ENCODE assay signal across 3 cellular contexts in genomic region chr2:39947294-39948015, GRCh38.
TF ChIP-seq lines count a peak whose summit lies in the region.

No MANE protein-coding gene starts in this region.

TF ChIP-seq in SK-N-SH, 30 proteins besides CTCF, POLR2A, EP300 and RAD21:
- peak; percentile 83 for TF ChIP-seq GATA2 (CRISPR knock-in tag; IDR thresholded peaks at IDR 0.05)
- no peak for TF ChIP-seq YY1 (IDR thresholded peaks at IDR 0.05; ENCODE audit: low read depth)
- TF ChIP-seq NFIC (IDR thresholded peaks at IDR 0.05; ENCODE audit: borderline replicate concordance) = no peak
- TF ChIP-seq, protein P1, sequence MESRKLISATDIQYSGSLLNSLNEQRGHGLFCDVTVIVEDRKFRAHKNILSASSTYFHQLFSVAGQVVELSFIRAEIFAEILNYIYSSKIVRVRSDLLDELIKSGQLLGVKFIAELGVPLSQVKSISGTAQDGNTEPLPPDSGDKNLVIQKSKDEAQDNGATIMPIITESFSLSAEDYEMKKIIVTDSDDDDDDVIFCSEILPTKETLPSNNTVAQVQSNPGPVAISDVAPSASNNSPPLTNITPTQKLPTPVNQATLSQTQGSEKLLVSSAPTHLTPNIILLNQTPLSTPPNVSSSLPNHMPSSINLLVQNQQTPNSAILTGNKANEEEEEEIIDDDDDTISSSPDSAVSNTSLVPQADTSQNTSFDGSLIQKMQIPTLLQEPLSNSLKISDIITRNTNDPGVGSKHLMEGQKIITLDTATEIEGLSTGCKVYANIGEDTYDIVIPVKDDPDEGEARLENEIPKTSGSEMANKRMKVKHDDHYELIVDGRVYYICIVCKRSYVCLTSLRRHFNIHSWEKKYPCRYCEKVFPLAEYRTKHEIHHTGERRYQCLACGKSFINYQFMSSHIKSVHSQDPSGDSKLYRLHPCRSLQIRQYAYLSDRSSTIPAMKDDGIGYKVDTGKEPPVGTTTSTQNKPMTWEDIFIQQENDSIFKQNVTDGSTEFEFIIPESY (IDR thresholded peaks at IDR 0.05; ENCODE audit: borderline replicate concordance, low read depth) = no peak
- no peak for TF ChIP-seq MXI1 (IDR thresholded peaks at IDR 0.05; ENCODE audit: low read depth, low read length)
- no peak for TF ChIP-seq MEF2A (IDR thresholded peaks at IDR 0.05; ENCODE audit: borderline replicate concordance, low read depth)
- TF ChIP-seq FOXJ3 (CRISPR knock-in tag; IDR thresholded peaks at IDR 0.05) = peak; percentile 26; the same call in 1 of the 2 replicates
- TF ChIP-seq, protein P2, sequence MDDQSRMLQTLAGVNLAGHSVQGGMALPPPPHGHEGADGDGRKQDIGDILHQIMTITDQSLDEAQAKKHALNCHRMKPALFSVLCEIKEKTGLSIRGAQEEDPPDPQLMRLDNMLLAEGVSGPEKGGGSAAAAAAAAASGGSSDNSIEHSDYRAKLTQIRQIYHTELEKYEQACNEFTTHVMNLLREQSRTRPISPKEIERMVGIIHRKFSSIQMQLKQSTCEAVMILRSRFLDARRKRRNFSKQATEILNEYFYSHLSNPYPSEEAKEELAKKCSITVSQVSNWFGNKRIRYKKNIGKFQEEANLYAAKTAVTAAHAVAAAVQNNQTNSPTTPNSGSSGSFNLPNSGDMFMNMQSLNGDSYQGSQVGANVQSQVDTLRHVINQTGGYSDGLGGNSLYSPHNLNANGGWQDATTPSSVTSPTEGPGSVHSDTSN (IDR thresholded peaks at IDR 0.05) = no peak
- peak; percentile 50; the same call in 1 of the 2 replicates for TF ChIP-seq RCOR1 (IDR thresholded peaks at IDR 0.05; ENCODE audit: low read length)
- TF ChIP-seq ELF1 (IDR thresholded peaks at IDR 0.05) = no peak
- no peak for TF ChIP-seq RXRA (IDR thresholded peaks at IDR 0.05; ENCODE audit: borderline replicate concordance, low read depth)

TF ChIP-seq in SK-N-SH treated with all-trans-retinoic acid at 6 μM for 48 hours, 23 proteins besides CTCF, POLR2A, EP300 and RAD21:
- TF ChIP-seq, protein P3, sequence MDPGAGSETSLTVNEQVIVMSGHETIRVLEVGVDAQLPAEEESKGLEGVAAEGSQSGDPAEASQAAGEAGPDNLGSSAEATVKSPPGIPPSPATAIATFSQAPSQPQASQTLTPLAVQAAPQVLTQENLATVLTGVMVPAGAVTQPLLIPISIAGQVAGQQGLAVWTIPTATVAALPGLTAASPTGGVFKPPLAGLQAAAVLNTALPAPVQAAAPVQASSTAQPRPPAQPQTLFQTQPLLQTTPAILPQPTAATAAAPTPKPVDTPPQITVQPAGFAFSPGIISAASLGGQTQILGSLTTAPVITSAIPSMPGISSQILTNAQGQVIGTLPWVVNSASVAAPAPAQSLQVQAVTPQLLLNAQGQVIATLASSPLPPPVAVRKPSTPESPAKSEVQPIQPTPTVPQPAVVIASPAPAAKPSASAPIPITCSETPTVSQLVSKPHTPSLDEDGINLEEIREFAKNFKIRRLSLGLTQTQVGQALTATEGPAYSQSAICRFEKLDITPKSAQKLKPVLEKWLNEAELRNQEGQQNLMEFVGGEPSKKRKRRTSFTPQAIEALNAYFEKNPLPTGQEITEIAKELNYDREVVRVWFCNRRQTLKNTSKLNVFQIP (CRISPR knock-in tag; IDR thresholded peaks at IDR 0.05; ENCODE audit: borderline replicate concordance, low read depth) = no peak
- TF ChIP-seq OSR1 (CRISPR knock-in tag; IDR thresholded peaks at IDR 0.05) (no peak), TOX (CRISPR knock-in tag; IDR thresholded peaks at IDR 0.05; ENCODE audit: borderline replicate concordance) (no peak), ISL1 (CRISPR knock-in tag; IDR thresholded peaks at IDR 0.05) (no peak), ZNF70 (CRISPR knock-in tag; IDR thresholded peaks at IDR 0.05) (no peak), ZFP30 (CRISPR knock-in tag; IDR thresholded peaks at IDR 0.05) (no peak), GLIS3 (CRISPR knock-in tag; IDR thresholded peaks at IDR 0.05) (no peak), ZFP3 (CRISPR knock-in tag; IDR thresholded peaks at IDR 0.05) (no peak), ZC3H10 (CRISPR knock-in tag; IDR thresholded peaks at IDR 0.05) (no peak), TSHZ2 (CRISPR knock-in tag; IDR thresholded peaks at IDR 0.05) (no peak), PATZ1 (CRISPR knock-in tag; IDR thresholded peaks at IDR 0.05; ENCODE audit: borderline replicate concordance) (no peak), CSRNP3 (CRISPR knock-in tag; IDR thresholded peaks at IDR 0.05) (no peak), RARB (CRISPR knock-in tag; IDR thresholded peaks at IDR 0.05) (no peak), ZNF8 (CRISPR knock-in tag; IDR thresholded peaks at IDR 0.05) (no peak), ZNF565 (CRISPR knock-in tag; conservative IDR thresholded peaks at IDR 0.05; ENCODE audit: low read depth) (no peak)

TF ChIP-seq in endothelial cell of umbilical vein, 7 proteins besides CTCF, POLR2A, EP300 and RAD21:
- peak; percentile 23 for TF ChIP-seq JUN (IDR thresholded peaks at IDR 0.05; ENCODE audit: borderline replicate concordance, insufficient read depth, insufficient read length, low read depth)
- TF ChIP-seq, protein P4, sequence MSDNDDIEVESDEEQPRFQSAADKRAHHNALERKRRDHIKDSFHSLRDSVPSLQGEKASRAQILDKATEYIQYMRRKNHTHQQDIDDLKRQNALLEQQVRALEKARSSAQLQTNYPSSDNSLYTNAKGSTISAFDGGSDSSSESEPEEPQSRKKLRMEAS (IDR thresholded peaks at IDR 0.05; ENCODE audit: insufficient read depth, insufficient read length) = no peak
- no peak for TF ChIP-seq FOS (IDR thresholded peaks at IDR 0.05; ENCODE audit: borderline replicate concordance, insufficient read depth, low read length)
- peak; percentile 35 for TF ChIP-seq GATA2 (IDR thresholded peaks at IDR 0.05; ENCODE audit: insufficient read depth, insufficient read length, low read depth, low read length)
